ENCODE assay signal across 8 cellular contexts in the genomic region with DNA sequence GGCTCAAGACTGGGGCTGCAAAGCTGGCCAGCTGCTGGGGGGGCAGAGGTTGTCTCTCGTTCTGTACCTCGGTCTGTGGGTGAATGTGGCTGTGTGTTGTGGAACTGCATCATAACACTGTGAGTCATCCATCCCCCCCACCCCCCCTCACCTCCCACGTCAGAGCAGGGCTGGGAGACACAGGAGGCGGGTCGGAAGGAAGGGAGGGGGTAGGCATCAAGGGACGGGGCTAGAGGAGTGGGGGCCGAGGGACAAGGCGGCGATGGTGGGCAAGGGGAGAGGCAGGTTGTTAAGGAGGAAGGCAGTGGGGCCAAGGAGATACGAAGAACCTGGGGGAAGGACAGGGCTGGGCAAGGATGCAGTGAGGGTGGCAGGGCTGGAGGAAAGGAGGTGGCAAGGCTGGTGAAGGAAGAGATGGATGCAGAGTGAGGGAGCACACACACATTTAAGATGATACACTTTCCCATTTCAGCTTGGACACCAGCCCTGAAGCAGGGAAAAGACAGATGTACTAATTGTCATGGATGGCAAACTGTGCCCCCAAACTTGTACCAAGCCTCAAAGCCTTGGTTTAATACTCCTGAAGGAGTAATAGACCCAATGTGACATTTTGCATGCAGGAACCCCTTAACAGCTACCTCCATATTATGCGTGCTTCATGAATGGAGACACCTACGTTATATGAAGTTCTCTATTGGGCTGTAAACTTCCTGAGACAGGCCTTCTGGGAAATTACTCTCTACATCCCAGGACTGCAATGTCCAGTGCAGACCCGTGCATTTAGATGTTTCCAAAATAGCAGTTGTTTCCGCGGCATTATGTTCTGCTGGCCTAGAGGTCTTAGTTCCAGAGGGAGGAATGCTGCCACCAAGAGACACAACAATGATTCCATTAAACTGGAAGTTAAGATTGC. TPM values are rescaled to one million over a fixed set of nuclear protein-coding genes. Genes with fewer than 3 reads are reported as not detected.
DNase-seq lines count a peak whose midpoint lies in the region; ATAC-seq and TF ChIP-seq lines count a peak whose summit lies in the region.

A gene with protein sequence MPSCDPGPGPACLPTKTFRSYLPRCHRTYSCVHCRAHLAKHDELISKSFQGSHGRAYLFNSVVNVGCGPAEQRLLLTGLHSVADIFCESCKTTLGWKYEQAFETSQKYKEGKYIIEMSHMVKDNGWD (minus strand): TSS at position 87 of the 913 bp plus-strand sequence. CDS start 2,805 bp downstream, outside the sequence.

- no peaks in the 10 kb centered on the region for H3K9me3 ChIP-seq in IMR-90 (ENCODE audit: control insufficient read depth, insufficient read depth, low read length)

- H2BK120ac ChIP-seq in IMR-90 (ENCODE audit: low read depth, low read length), result no peak within 1 kb of the TSS

- CTCF ChIA-PET in IMR-90 (lab: Yijun Ruan, JAX), result interaction anchor here (1.0 kb wide), 1 partner anchor 874 kb away, joined by 4 read pairs; no protein-coding TSS in a partner anchor

- H3K36me3 ChIP-seq in IMR-90 (ENCODE audit: control insufficient read depth, insufficient read depth, low read length), result peaks cover 4% of the 10 kb centered on the region; the same call in 1 of the 2 replicates

- peak within 1 kb of the TSS; percentile 67 for H3K4me3 ChIP-seq in IMR-90 (ENCODE audit: insufficient read depth, low read depth, low read length)

- no peak within 1 kb of the TSS for H2BK20ac ChIP-seq in IMR-90 (ENCODE audit: low read depth, low read length)

- peak within 1 kb of the TSS; percentile 90 for H3K18ac ChIP-seq in IMR-90 (ENCODE audit: low read depth, low read length)

- BruUV-seq in IMR-90 (replicated peaks; lab: Mats Ljungman, UMichigan), result no TSS peak

- H3K4me1 ChIP-seq in IMR-90 (ENCODE audit: control insufficient read depth, insufficient read depth, low read length), result peaks cover 20% of the 10 kb centered on the region

- H3K36me3 Mint-ChIP-seq in CD14-positive monocyte, result peaks cover 0 to 25% of the 10 kb centered on the region in 2 donors
- peaks cover 13% of the 10 kb centered on the region for H3K36me3 Mint-ChIP-seq in central memory CD8-positive, alpha-beta T cell (ENCODE audit: insufficient read depth)

- peaks cover 38% of the 10 kb centered on the region for H4K20me1 ChIP-seq in IMR-90 (ENCODE audit: insufficient read depth, low read length)

- peak within 1 kb of the TSS; percentile 73 for H2AK9ac ChIP-seq in IMR-90 (replicated peaks; ENCODE audit: low read depth, low read length, poor library complexity)

- peak within 1 kb of the TSS; percentile 66 to 91 (median 87) for H3K27ac Mint-ChIP-seq in CD14-positive monocyte
- H3K27ac Mint-ChIP-seq in central memory CD8-positive, alpha-beta T cell (ENCODE audit: low read depth), result peak within 1 kb of the TSS; percentile 89

- H4K5ac ChIP-seq in IMR-90 (ENCODE audit: low read depth, low read length), result peak within 1 kb of the TSS; percentile 59

- peak within 1 kb of the TSS; percentile 61; the same call in 1 of the 2 replicates for H3K14ac ChIP-seq in IMR-90 (replicated peaks; ENCODE audit: low read depth, low read length)

- WGBS in IMR-90 (ENCODE audit: extremely low coverage in 2 of 2, insufficient read length in 1 of 2), 2 experiments, result 20% methylated on average over 1 of the region's 15 CpGs; no CpG with 5 or more reads in 1 of the 2 experiments

- peak within 1 kb of the TSS; percentile 79 for H3K27ac ChIP-seq in IMR-90 (ENCODE audit: insufficient read depth, low read length)

- peaks cover 0 to 21% of the 10 kb centered on the region in 2 experiments; a peak in 2 of 4 replicates for H3K79me1 ChIP-seq in IMR-90 (ENCODE audit: low read depth in 1 of 2, low read length in 2 of 2)

- dilution Hi-C loops in IMR-90 (cut with HindIII; ENCODE audit: low sequenced_read_pairs, unreplicated experiment), result no loop called here

- ATAC-seq in IMR-90 (ENCODE audit: low read depth), result peak; percentile 63
- ATAC-seq in central memory CD8-positive, alpha-beta T cell (replicated peaks; ENCODE audit: extremely low read depth, poor library complexity, severe bottlenecking), result peak; percentile 89

- DNase-seq in CD14-positive monocyte (ENCODE audit: low spot score) (peak; percentile 82), IMR-90 (peak; percentile 83), iris pigment epithelial cell (ENCODE audit: low read depth) (peak; percentile 82), OCI-M2 (lab: John Stamatoyannopoulos, UW; ENCODE audit: unreplicated experiment) (no peak), GOT3 (lab: John Stamatoyannopoulos, UW) (no peak)
- DNase-seq in activated CD4-positive, CD25-positive, alpha-beta regulatory T cell treated with anti-CD3 and anti-CD28 coated beads, Interleukin-2, amount 50 U/mL, for 16 hours (ENCODE audit: low read depth, low spot score), result peak; percentile 34
- DNase-seq in central memory CD8-positive, alpha-beta T cell (ENCODE audit: low spot score in 2 of 2), result peak; percentile 48 to 55
- peak; percentile 23 to 31 for DNase-seq in stimulated activated CD4-positive, alpha-beta T cell treated with anti-CD3 and anti-CD28 coated beads, Interleukin-1b, Interleukin-23, amount 100 ng/mL, for 1 hour (ENCODE audit: low read depth in 2 of 2)

- H3K9me3 Mint-ChIP-seq in CD14-positive monocyte, result peaks cover 0 to 20% (median 14%) of the 10 kb centered on the region in 7 donors
- H3K9me3 Mint-ChIP-seq in central memory CD8-positive, alpha-beta T cell, result no peaks in the 10 kb centered on the region

- no peak within 1 kb of the TSS for H3K56ac ChIP-seq in IMR-90 (ENCODE audit: extremely low read depth, insufficient read depth, low read length)

- TF ChIP-seq RAD21 in IMR-90 (IDR thresholded peaks at IDR 0.05; ENCODE audit: low read length), result no peak

- POLR2A ChIA-PET in IMR-90 (lab: Charles Lee; ENCODE audit: unreplicated experiment), result no interaction called here

- in situ Hi-C loops in IMR-90 (cut with MboI; ENCODE audit: low sequenced_read_pairs), result loop anchor here (10.0 kb wide), 2 partner anchors 155 to 195 kb away; no protein-coding TSS in a partner anchor

- H3K4me2 ChIP-seq in IMR-90 (ENCODE audit: low read depth, low read length), result peak within 1 kb of the TSS; percentile 98

- H4K8ac ChIP-seq in IMR-90 (ENCODE audit: low read depth in 2 of 2, low read length in 2 of 2), result peak within 1 kb of the TSS; percentile 47 to 80; a peak in 3 of 4 replicates

- H3K27me3 ChIP-seq in IMR-90 (ENCODE audit: control insufficient read depth, insufficient read depth, low read length), result no peaks in the 10 kb centered on the region

- peak within 1 kb of the TSS; percentile 75 to 91 for H3K4me3 Mint-ChIP-seq in CD14-positive monocyte
- H3K4me3 Mint-ChIP-seq in central memory CD8-positive, alpha-beta T cell, result peak within 1 kb of the TSS; percentile 83

- H3K9ac ChIP-seq in IMR-90 (ENCODE audit: low read depth, low read length), result peak within 1 kb of the TSS; percentile 79

- no peak for TF ChIP-seq POLR2A in IMR-90 (IDR thresholded peaks at IDR 0.05; ENCODE audit: low read depth, low read length)

- H2BK5ac ChIP-seq in IMR-90 (ENCODE audit: low read depth, low read length, poor library complexity, severe bottlenecking), result peak within 1 kb of the TSS; percentile 75

- no peak within 1 kb of the TSS for H2BK15ac ChIP-seq in IMR-90 (ENCODE audit: low read depth, low read length)

- H2AFZ ChIP-seq in IMR-90 (replicated peaks; ENCODE audit: low read length, poor library complexity), result peak within 1 kb of the TSS; percentile 84

- intact Hi-C loops in CD14-positive monocyte (cut with micrococcal nuclease) (loop anchor here (10.0 kb wide), 2 partner anchors 195 to 295 kb away; no protein-coding TSS in a partner anchor), IMR-90 (cut with micrococcal nuclease) (loop anchor here (5.0 kb wide), 1 partner anchor 872 kb away; no protein-coding TSS in a partner anchor)

- H2AK5ac ChIP-seq in IMR-90 (ENCODE audit: low read depth, low read length), result peak within 1 kb of the TSS; percentile 82

- TF ChIP-seq CTCF in CD14-positive monocyte (IDR thresholded peaks at IDR 0.05) (no peak), IMR-90 (conservative IDR thresholded peaks at IDR 0.05; ENCODE audit: low read depth, low read length) (no peak)

- H4K91ac ChIP-seq in IMR-90 (ENCODE audit: insufficient read depth, low read depth, low read length), result no peak within 1 kb of the TSS

- peak within 1 kb of the TSS; percentile 55; the same call in 1 of the 2 replicates for H3K23ac ChIP-seq in IMR-90 (ENCODE audit: low read depth, low read length)

- H3K4ac ChIP-seq in IMR-90 (ENCODE audit: low read depth, low read length), result peak within 1 kb of the TSS; percentile 74

- peaks cover 77% of the 10 kb centered on the region for H3K4me1 Mint-ChIP-seq in CD14-positive monocyte
- peaks cover 35% of the 10 kb centered on the region for H3K4me1 Mint-ChIP-seq in central memory CD8-positive, alpha-beta T cell

- peaks cover 49 to 56% (median 50%) of the 10 kb centered on the region in 3 donors for H3K27me3 Mint-ChIP-seq in CD14-positive monocyte (ENCODE audit: low read depth in 3 of 3)
- peaks cover 41% of the 10 kb centered on the region for H3K27me3 Mint-ChIP-seq in central memory CD8-positive, alpha-beta T cell

- 0 out of 2 replicates have a peak, but pooled peaks cover 8% of the 10 kb centered on the region for H3K9me1 ChIP-seq in IMR-90 (ENCODE audit: insufficient read depth, low read length)

TF ChIP-seq in IMR-90, 13 proteins besides CTCF, POLR2A, EP300 and RAD21 (continues in another document):
- TF ChIP-seq NFE2L2 (IDR thresholded peaks at IDR 0.05; ENCODE audit: low read depth, low read length), result no peak
- TF ChIP-seq, protein P1, sequence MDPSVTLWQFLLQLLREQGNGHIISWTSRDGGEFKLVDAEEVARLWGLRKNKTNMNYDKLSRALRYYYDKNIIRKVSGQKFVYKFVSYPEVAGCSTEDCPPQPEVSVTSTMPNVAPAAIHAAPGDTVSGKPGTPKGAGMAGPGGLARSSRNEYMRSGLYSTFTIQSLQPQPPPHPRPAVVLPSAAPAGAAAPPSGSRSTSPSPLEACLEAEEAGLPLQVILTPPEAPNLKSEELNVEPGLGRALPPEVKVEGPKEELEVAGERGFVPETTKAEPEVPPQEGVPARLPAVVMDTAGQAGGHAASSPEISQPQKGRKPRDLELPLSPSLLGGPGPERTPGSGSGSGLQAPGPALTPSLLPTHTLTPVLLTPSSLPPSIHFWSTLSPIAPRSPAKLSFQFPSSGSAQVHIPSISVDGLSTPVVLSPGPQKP (IDR thresholded peaks at IDR 0.05; ENCODE audit: borderline replicate concordance, low read depth, low read length), result no peak
- no peak for TF ChIP-seq SMC3 (IDR thresholded peaks at IDR 0.05; ENCODE audit: low read depth, low read length)
- no peak for TF ChIP-seq RCOR1 (IDR thresholded peaks at IDR 0.05; ENCODE audit: insufficient replicate concordance, low read length)
- TF ChIP-seq FOS (IDR thresholded peaks at IDR 0.05; ENCODE audit: low read depth, low read length), result peak; percentile 41; the same call in 1 of the 2 replicates
- peak; percentile 77; the same call in 1 of the 2 replicates for TF ChIP-seq MAZ (IDR thresholded peaks at IDR 0.05; ENCODE audit: borderline replicate concordance, low read depth, low read length)

RNA-seq across cellular contexts. Expression of the gene that starts here (rescaled TPM):
- polyA plus RNA-seq in CD14-positive monocyte, result under 1 TPM in 1 of 2 donors, not detected in 1; 0.36 TPM
- total RNA-seq in IMR-90 (2012; rRNA removed), result under 0.01 and 0.18 TPM in 2 replicates
- 0.57 and 0.79 TPM in 2 replicates for polyA plus RNA-seq in IMR-90 (2012; rRNA removed)
- polyA plus RNA-seq in IMR-90 (2012; cell fraction: cytosol; rRNA removed), result 0.54 and 0.74 TPM in 2 replicates
- 2.4 and 6.6 TPM in 2 replicates for polyA plus RNA-seq in IMR-90 (2012; cell fraction: nucleus; rRNA removed; ENCODE audit: low replicate concordance)

Comparison
In these comparisons a context has a peak if more than half of its experiments do, and no peak if none do; other contexts are left out.
1. Peak in DNase-seq in CD14-positive monocyte; RNA of the gene not detected or under 1 TPM.
2. DNase-seq: peak in IMR-90 (single experiment), activated CD4-positive, CD25-positive, alpha-beta regulatory T cell treated with anti-CD3 and anti-CD28 coated beads, Interleukin-2, amount 50 U/mL, for 16 hours (single experiment), central memory CD8-positive, alpha-beta T cell (2 of 2), iris pigment epithelial cell (single experiment) and stimulated activated CD4-positive, alpha-beta T cell treated with anti-CD3 and anti-CD28 coated beads, Interleukin-1b, Interleukin-23, amount 100 ng/mL, for 1 hour (2 of 2); none in OCI-M2 (single experiment) and GOT3 (single experiment).